ENCODE assay signal across 9 cellular contexts in the genomic region with DNA sequence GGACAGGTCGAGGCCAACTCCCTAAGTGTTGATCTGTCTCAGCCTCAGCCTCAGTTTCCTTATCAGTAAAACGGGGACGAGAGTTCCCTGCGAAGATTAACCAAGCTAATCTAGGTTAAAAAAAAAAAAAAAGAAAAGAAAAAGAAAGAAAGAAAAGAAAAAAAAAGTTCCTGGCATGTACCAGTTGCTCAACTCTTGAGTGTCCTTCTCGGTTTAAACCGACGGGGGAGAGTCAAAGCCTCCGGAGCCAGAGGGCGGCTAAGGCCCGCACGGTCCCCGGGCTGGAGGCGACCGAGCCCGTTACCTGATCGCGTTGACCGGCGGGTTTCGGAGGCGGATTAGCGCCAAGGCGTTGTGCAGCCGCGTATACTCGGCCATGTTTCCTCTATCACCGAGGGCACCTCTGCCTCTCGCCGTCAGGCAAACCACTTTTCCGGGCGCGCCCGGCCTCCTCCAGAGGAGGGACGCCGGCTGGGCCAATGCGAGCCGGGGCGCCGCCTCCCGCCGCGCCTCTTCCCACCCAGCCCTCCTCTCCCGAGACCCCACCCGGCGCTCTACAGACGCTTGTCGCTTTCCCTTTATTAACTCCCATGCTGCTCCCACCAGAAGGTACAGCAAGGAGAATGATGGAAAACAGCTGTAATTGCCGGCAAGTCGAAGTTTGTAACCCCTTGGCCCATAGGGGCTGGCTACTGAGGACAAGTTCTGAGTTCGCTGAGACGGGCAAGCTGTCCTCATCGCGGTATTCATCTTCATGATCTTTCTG. TPM values are rescaled to one million over a fixed set of nuclear protein-coding genes. Genes with fewer than 3 reads are reported as not detected.
DNase-seq lines count a peak whose midpoint lies in the region; ATAC-seq and TF ChIP-seq lines count a peak whose summit lies in the region.
"Had no signal": no experiment of that assay in that cellular context is flagged by ENCODE, and none has a peak within 500 bp of the region (broad histone marks: within the 10 kb centered on the region; RNA-seq: fewer than 3 reads in every experiment).

A gene (minus strand): TSS at position 405 of the 766 bp plus-strand sequence. CDS start 27 bp downstream, at position 378.

- H3F3A ChIP-seq in PC-3 (ENCODE audit: low read length, unreplicated experiment), result no peaks in the 10 kb centered on the region

- peaks cover 12% of the 10 kb centered on the region for H3K27me3 Mint-ChIP-seq in activated T-helper 17 cell treated with anti-CD3 and anti-CD28 coated beads, Interleukin-2, amount 50 U/mL, for 72 hours
- H3K27me3 Mint-ChIP-seq in natural killer cell treated with Interleukin-12 subunit alpha and Interleukin-12 subunit beta and Interleukin-15 and Interleukin-18, amount 100 ng/mL, for 72 hours, result peaks cover 9 to 16% of the 10 kb centered on the region in 2 donors
- peaks cover 7% of the 10 kb centered on the region for H3K27me3 Mint-ChIP-seq in stimulated activated naive CD8-positive, alpha-beta T cell treated with anti-CD3 and anti-CD28 coated beads, Interleukin-15, Interleukin-2, amounts not matched to agents 100 ng/mL and 50 ng/mL, for 24 hours

- intact Hi-C loops in PC-3 (cut with micrococcal nuclease), result no loop called here

- H3K36me3 ChIP-seq in PC-3 (ENCODE audit: low read depth, low read length), result no peaks in the 10 kb centered on the region

- CTCF ChIA-PET in PC-3 (lab: Charles Lee), result no interaction called here

- no peaks in the 10 kb centered on the region for H3K9me2 ChIP-seq in PC-3 (replicated peaks; ENCODE audit: low read length)

- H3K4me3 Mint-ChIP-seq in activated T-helper 17 cell treated with anti-CD3 and anti-CD28 coated beads, Interleukin-2, amount 50 U/mL, for 72 hours, result peak within 1 kb of the TSS; percentile 68
- peak within 1 kb of the TSS; percentile 55 for H3K4me3 Mint-ChIP-seq in natural killer cell treated with Interleukin-12 subunit alpha and Interleukin-12 subunit beta and Interleukin-15 and Interleukin-18, amount 100 ng/mL, for 72 hours
- H3K4me3 Mint-ChIP-seq in stimulated activated naive CD8-positive, alpha-beta T cell treated with anti-CD3 and anti-CD28 coated beads, Interleukin-15, Interleukin-2, amounts not matched to agents 100 ng/mL and 50 ng/mL, for 24 hours, result peak within 1 kb of the TSS; percentile 78

- no peaks in the 10 kb centered on the region for H3K36me3 Mint-ChIP-seq in activated T-helper 17 cell treated with anti-CD3 and anti-CD28 coated beads, Interleukin-2, amount 50 U/mL, for 72 hours (ENCODE audit: low read depth)
- peaks cover 5% of the 10 kb centered on the region for H3K36me3 Mint-ChIP-seq in natural killer cell treated with Interleukin-12 subunit alpha and Interleukin-12 subunit beta and Interleukin-15 and Interleukin-18, amount 100 ng/mL, for 72 hours
- peaks cover 4% of the 10 kb centered on the region for H3K36me3 Mint-ChIP-seq in stimulated activated naive CD8-positive, alpha-beta T cell treated with anti-CD3 and anti-CD28 coated beads, Interleukin-15, Interleukin-2, amounts not matched to agents 100 ng/mL and 50 ng/mL, for 24 hours (ENCODE audit: low read depth)

- peaks cover 5% of the 10 kb centered on the region for H3K4me1 ChIP-seq in PC-3 (ENCODE audit: insufficient read depth, low read length)

- H3K27me3 ChIP-seq in PC-3 (ENCODE audit: low read length), result no peaks in the 10 kb centered on the region

- H3K4me2 ChIP-seq in PC-3 (ENCODE audit: low read length), result peak within 1 kb of the TSS; percentile 90

- peak within 1 kb of the TSS; percentile 98 for H2AFZ ChIP-seq in PC-3 (ENCODE audit: low read length)

- no peaks in the 10 kb centered on the region for H4K20me1 ChIP-seq in PC-3 (ENCODE audit: low read length)

- H3K4me3 ChIP-seq in PC-3 (ENCODE audit: low read length) (peak within 1 kb of the TSS; percentile 98), fibroblast of the aortic adventitia (ENCODE audit: low read depth, low read length) (peak within 1 kb of the TSS; percentile 79)

- TSS peak; percentile 77 for BruUV-seq in PC-3 (replicated peaks; lab: Mats Ljungman, UMichigan)

- peaks cover 4% of the 10 kb centered on the region for H3K9me3 Mint-ChIP-seq in activated T-helper 17 cell treated with anti-CD3 and anti-CD28 coated beads, Interleukin-2, amount 50 U/mL, for 72 hours
- H3K9me3 Mint-ChIP-seq in natural killer cell treated with Interleukin-12 subunit alpha and Interleukin-12 subunit beta and Interleukin-15 and Interleukin-18, amount 100 ng/mL, for 72 hours, result peaks cover 2% of the 10 kb centered on the region
- peaks cover 11% of the 10 kb centered on the region for H3K9me3 Mint-ChIP-seq in stimulated activated naive CD8-positive, alpha-beta T cell treated with anti-CD3 and anti-CD28 coated beads, Interleukin-15, Interleukin-2, amounts not matched to agents 100 ng/mL and 50 ng/mL, for 24 hours

- H3K4me1 Mint-ChIP-seq in activated T-helper 17 cell treated with anti-CD3 and anti-CD28 coated beads, Interleukin-2, amount 50 U/mL, for 72 hours, result no peaks in the 10 kb centered on the region
- no peaks in the 10 kb centered on the region for H3K4me1 Mint-ChIP-seq in natural killer cell treated with Interleukin-12 subunit alpha and Interleukin-12 subunit beta and Interleukin-15 and Interleukin-18, amount 100 ng/mL, for 72 hours (ENCODE audit: low read depth in 2 of 2)
- H3K4me1 Mint-ChIP-seq in stimulated activated naive CD8-positive, alpha-beta T cell treated with anti-CD3 and anti-CD28 coated beads, Interleukin-15, Interleukin-2, amounts not matched to agents 100 ng/mL and 50 ng/mL, for 24 hours (ENCODE audit: low read depth), result no peaks in the 10 kb centered on the region

- no peaks in the 10 kb centered on the region for H3K79me2 ChIP-seq in PC-3 (ENCODE audit: low read length)

- peak within 1 kb of the TSS; percentile 91 for H3K9ac ChIP-seq in PC-3 (ENCODE audit: low read length)

- POLR2A ChIA-PET in PC-3 (lab: Charles Lee; ENCODE audit: unreplicated experiment), result interaction anchor here (0.7 kb wide), 1 partner anchor 549 kb away, joined by 6 read pairs; no protein-coding TSS in a partner anchor

- no peaks in the 10 kb centered on the region for H3K9me3 ChIP-seq in PC-3 (ENCODE audit: low read length)

- no peak within 1 kb of the TSS for H3K27ac ChIP-seq in PC-3 (ENCODE audit: low read length)
- H3K27ac ChIP-seq: 22Rv1 had no signal

- TF ChIP-seq CTCF in PC-3 (conservative IDR thresholded peaks at IDR 0.05; ENCODE audit: low read depth, low read length) (no peak), fibroblast of the aortic adventitia (IDR thresholded peaks at IDR 0.05; ENCODE audit: insufficient read depth, low read length) (no peak)

- DNase-seq in NCI-H2081 (lab: John Stamatoyannopoulos, UW) (peak; percentile 68 to 82), NCI-H2081 treated with DMSO at 0.1 percent for 48 hours (lab: John Stamatoyannopoulos, UW) (no peak), PC-3 (peak; percentile 83), fibroblast of the aortic adventitia (ENCODE audit: low read depth) (peak; percentile 48)
- DNase-seq in natural killer cell treated with Interleukin-12 subunit alpha and Interleukin-12 subunit beta and Interleukin-15 and Interleukin-18, amount 100 ng/mL, for 72 hours (ENCODE audit: low spot score), result peak; percentile 78

- ATAC-seq in HG03460 (IDR thresholded peaks at IDR 0.05; ENCODE audit: unreplicated experiment) (peak; percentile 87), PC-3 (peak; percentile 100)
- ATAC-seq in activated T-helper 17 cell treated with anti-CD3 and anti-CD28 coated beads, Interleukin-2, amount 50 U/mL, for 72 hours (replicated peaks), result peak; percentile 97
- peak; percentile 88 to 94 for ATAC-seq in natural killer cell treated with Interleukin-12 subunit alpha and Interleukin-12 subunit beta and Interleukin-15 and Interleukin-18, amount 100 ng/mL, for 72 hours

- H3K27ac Mint-ChIP-seq in activated T-helper 17 cell treated with anti-CD3 and anti-CD28 coated beads, Interleukin-2, amount 50 U/mL, for 72 hours, result no peak within 1 kb of the TSS
- H3K27ac Mint-ChIP-seq in natural killer cell treated with Interleukin-12 subunit alpha and Interleukin-12 subunit beta and Interleukin-15 and Interleukin-18, amount 100 ng/mL, for 72 hours, result no peak within 1 kb of the TSS
- H3K27ac Mint-ChIP-seq in stimulated activated naive CD8-positive, alpha-beta T cell treated with anti-CD3 and anti-CD28 coated beads, Interleukin-15, Interleukin-2, amounts not matched to agents 100 ng/mL and 50 ng/mL, for 24 hours, result no peak within 1 kb of the TSS

RNA-seq across cellular contexts. Expression of the gene that starts here (rescaled TPM):
- 6.6 and 7.1 TPM in 2 replicates for total RNA-seq in PC-3 (2014; rRNA removed)
- 1 to 10 TPM; 1.9 to 3.4 TPM for total RNA-seq in activated T-helper 17 cell treated with anti-CD3 and anti-CD28 coated beads, Interleukin-2, amount 50 U/mL, for 72 hours
- 4.3 and 11.7 TPM in 2 replicates for total RNA-seq in fibroblast of the aortic adventitia (ENCODE audit: low replicate concordance)
- 1 to 10 TPM in 1 of 2 donors, under 1 TPM in 1; 0.64 to 1.1 TPM for total RNA-seq in natural killer cell treated with Interleukin-12 subunit alpha and Interleukin-12 subunit beta and Interleukin-15 and Interleukin-18, amount 100 ng/mL, for 72 hours
